Comparison of ENCODE assay signal across 10 cellular contexts in the genomic region with DNA sequence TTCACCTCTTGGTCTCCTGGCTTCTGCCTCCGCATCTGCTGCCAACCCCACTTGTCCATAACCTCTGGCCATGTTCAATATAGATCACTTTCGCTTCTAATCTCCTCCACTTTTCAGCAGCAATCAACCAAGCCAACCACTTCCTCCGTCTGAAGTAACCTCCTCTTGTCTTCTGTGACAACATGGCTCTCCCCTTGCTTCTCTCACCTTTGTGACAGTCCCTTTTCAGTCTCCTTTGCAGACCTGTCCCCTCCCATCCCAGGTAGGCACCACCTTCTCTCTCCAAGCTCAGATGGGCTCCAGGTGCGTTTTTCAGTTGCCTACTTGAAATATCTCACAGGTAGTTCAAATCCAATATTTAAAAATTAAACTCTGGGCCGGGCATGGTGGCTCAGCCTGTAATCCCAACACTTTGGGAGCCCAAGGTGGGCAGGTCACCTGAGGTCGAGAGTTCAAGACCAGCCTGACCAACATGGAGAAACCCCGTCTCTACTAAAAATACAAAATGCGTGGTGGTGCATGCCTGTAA. TPM values are rescaled to one million over a fixed set of nuclear protein-coding genes. Genes with fewer than 3 reads are reported as not detected.
DNase-seq lines count a peak whose midpoint lies in the region; ATAC-seq and TF ChIP-seq lines count a peak whose summit lies in the region.
"Had no signal": no experiment of that assay in that cellular context is flagged by ENCODE, and none has a peak within 500 bp of the region (broad histone marks: within the 10 kb centered on the region; RNA-seq: fewer than 3 reads in every experiment).

No MANE protein-coding gene starts in this region.

- H3K18ac ChIP-seq in mesendoderm (ENCODE audit: low read length) = no peak overlapping the region

- H3K79me1 ChIP-seq in mesendoderm (ENCODE audit: low read length) = no peaks in the 10 kb centered on the region

- H3K27me3 ChIP-seq in CD4-positive, alpha-beta T cell (ENCODE audit: control insufficient read depth, insufficient read depth, low read length) = no peaks in the 10 kb centered on the region
- H3K27me3 ChIP-seq in liver (ENCODE audit: control insufficient read depth in 4 of 4, insufficient read depth in 4 of 4, low read length in 3 of 4) (no peaks in the 10 kb centered on the region), mesendoderm (ENCODE audit: insufficient read depth, low read length, poor library complexity) (no peaks in the 10 kb centered on the region)

- DNase-seq in CD4-positive, alpha-beta T cell = peak in 4 of 10 experiments; percentile 20 to 36 (median 27)
- DNase-seq in GM13976 (ENCODE audit: low spot score) = peak; percentile 69
- DNase-seq in activated CD4-positive, alpha-beta memory T cell treated with anti-CD3 and anti-CD28 coated beads, Interleukin-2, amount 10 ng/mL, durations not matched to agents 7 days and 5 days = peak; percentile 66
- no peak for DNase-seq in mesendoderm
- no peak for DNase-seq in OCI-M2 (lab: John Stamatoyannopoulos, UW; ENCODE audit: unreplicated experiment)
- DNase-seq: NCI-H2171 treated with DMSO at 0.1 percent for 48 hours had no signal

- in situ Hi-C loops in GM13976 (cut with MboI; ENCODE audit: low sequenced_read_pairs, unreplicated experiment) = no loop called here

- H3K23ac ChIP-seq in mesendoderm (ENCODE audit: low read length) = no peak overlapping the region

- POLR2A ChIA-PET in CD4-positive, alpha-beta T cell (lab: Charles Lee) = interaction anchor here (1.5 to 3.3 kb wide), 3 partner anchors 12 to 31 kb away, joined by 3 to 27 read pairs (median 12); no protein-coding TSS in a partner anchor
- POLR2A ChIA-PET in activated CD4-positive, alpha-beta memory T cell treated with anti-CD3 and anti-CD28 coated beads, Interleukin-2, amount 10 ng/mL, durations not matched to agents 7 days and 5 days (lab: Charles Lee) = interaction anchor here (0.6 to 2.3 kb wide), 4 partner anchors 11 to 32 kb away, joined by 3 to 18 read pairs (median 4); no protein-coding TSS in a partner anchor

- H4K5ac ChIP-seq in mesendoderm (ENCODE audit: low read length) = no peak overlapping the region

- H2BK120ac ChIP-seq in mesendoderm (ENCODE audit: low read depth, low read length) = no peak overlapping the region

- no peak overlapping the region for H3K4ac ChIP-seq in mesendoderm (ENCODE audit: low read depth, low read length)

- TF ChIP-seq CTCF in CD4-positive, alpha-beta T cell (IDR thresholded peaks at IDR 0.05) = no peak
- no peak for TF ChIP-seq CTCF in GM13976 (IDR thresholded peaks at IDR 0.05; ENCODE audit: borderline replicate concordance, control extremely low read depth, extremely low read depth, insufficient read depth, missing control alignments)
- TF ChIP-seq CTCF in liver (IDR thresholded peaks at IDR 0.05; ENCODE audit: low read depth, low read length, missing input control) = no peak

- intact Hi-C loops in CD4-positive, alpha-beta T cell (cut with DNase I, micrococcal nuclease) = no loop called here

- peaks cover 0 to 1% (median 0%) of the 10 kb centered on the region in 4 donors for H3K36me3 ChIP-seq in liver (ENCODE audit: control insufficient read depth in 4 of 4, insufficient read depth in 3 of 4, low read depth in 1 of 4, low read length in 3 of 4)
- H3K36me3 ChIP-seq in mesendoderm (ENCODE audit: control insufficient read depth, insufficient read depth, low read length) = no peaks in the 10 kb centered on the region
- H3K36me3 ChIP-seq: thoracic aorta had no signal

- CTCF ChIA-PET in CD4-positive, alpha-beta T cell (lab: Charles Lee) = interaction anchor here (1.3 kb wide), 1 partner anchor 31 kb away, joined by 3 read pairs; no protein-coding TSS in a partner anchor
- CTCF ChIA-PET in activated CD4-positive, alpha-beta memory T cell treated with anti-CD3 and anti-CD28 coated beads, Interleukin-2, amount 10 ng/mL, durations not matched to agents 7 days and 5 days (lab: Charles Lee) = interaction anchor here (1.2 kb wide), 1 partner anchor 31 kb away, joined by 4 read pairs; no protein-coding TSS in a partner anchor

- no peak overlapping the region for H2BK5ac ChIP-seq in mesendoderm (ENCODE audit: low read length)

- H3K9ac ChIP-seq in liver (ENCODE audit: low read depth in 1 of 2, low read length in 2 of 2) (no peak overlapping the region), mesendoderm (ENCODE audit: low read length) (no peak overlapping the region)

- peak overlapping the region; percentile 72 for H3K4me3 Mint-ChIP-seq in CD4-positive, alpha-beta T cell
- peak overlapping the region; percentile 43 for H3K4me3 Mint-ChIP-seq in activated CD4-positive, alpha-beta memory T cell treated with anti-CD3 and anti-CD28 coated beads, Interleukin-2, amount 10 ng/mL, durations not matched to agents 7 days and 5 days

- no peaks in the 10 kb centered on the region for H3K9me3 ChIP-seq in CD4-positive, alpha-beta T cell (ENCODE audit: control insufficient read depth, low read length)
- no peaks in the 10 kb centered on the region for H3K9me3 ChIP-seq in liver (ENCODE audit: control insufficient read depth in 4 of 4, low read length in 3 of 4)
- H3K9me3 ChIP-seq: thoracic aorta had no signal

- no peak for TF ChIP-seq RAD21 in liver (IDR thresholded peaks at IDR 0.05)

- H3K79me2 ChIP-seq in mesendoderm (ENCODE audit: control insufficient read depth, insufficient read depth, low read length) = no peaks in the 10 kb centered on the region

- H3K4me1 ChIP-seq in liver (ENCODE audit: control insufficient read depth in 4 of 4, insufficient read depth in 4 of 4, low read length in 3 of 4) = peaks cover 6 to 52% (median 38%) of the 10 kb centered on the region in 4 donors
- H3K4me1 ChIP-seq in mesendoderm (ENCODE audit: control insufficient read depth, low read depth, low read length) = peaks cover 3% of the 10 kb centered on the region

- no peak overlapping the region for H2BK15ac ChIP-seq in mesendoderm (replicated peaks; ENCODE audit: low read depth)

- H3K4me3 ChIP-seq in liver (ENCODE audit: low read depth in 1 of 3, low read length in 3 of 3) = no peak overlapping the region
- H3K4me3 ChIP-seq in mesendoderm (ENCODE audit: low read length) = no peak overlapping the region
- H3K4me3 ChIP-seq: thoracic aorta had no signal

- peak overlapping the region; percentile 85 for H3K27ac ChIP-seq in CD4-positive, alpha-beta T cell (ENCODE audit: low read depth, low read length)
- peak overlapping the region; percentile 75 to 83 for H3K27ac ChIP-seq in liver (ENCODE audit: low read depth in 1 of 2, low read length in 2 of 2)
- no peak overlapping the region for H3K27ac ChIP-seq in mesendoderm (ENCODE audit: low read depth, low read length)
- H3K27ac ChIP-seq: thoracic aorta had no signal

- peaks cover 7% of the 10 kb centered on the region for H3K36me3 Mint-ChIP-seq in CD4-positive, alpha-beta T cell (ENCODE audit: low read depth)
- H3K36me3 Mint-ChIP-seq in activated CD4-positive, alpha-beta memory T cell treated with anti-CD3 and anti-CD28 coated beads, Interleukin-2, amount 10 ng/mL, durations not matched to agents 7 days and 5 days (ENCODE audit: low read depth) = peaks cover 26% of the 10 kb centered on the region

- peak overlapping the region; percentile 90 for H3K27ac Mint-ChIP-seq in CD4-positive, alpha-beta T cell
- H3K27ac Mint-ChIP-seq in activated CD4-positive, alpha-beta memory T cell treated with anti-CD3 and anti-CD28 coated beads, Interleukin-2, amount 10 ng/mL, durations not matched to agents 7 days and 5 days = peak overlapping the region; percentile 75

- peak; percentile 44 for ATAC-seq in CD4-positive, alpha-beta T cell (ENCODE audit: poor library complexity)
- ATAC-seq in HG02588 (IDR thresholded peaks at IDR 0.05; ENCODE audit: unreplicated experiment) = no peak

- H2AK5ac ChIP-seq in mesendoderm (ENCODE audit: low read length) = no peak overlapping the region

- H4K8ac ChIP-seq in mesendoderm (ENCODE audit: low read depth, low read length) = no peak overlapping the region

- H3K4me1 Mint-ChIP-seq in CD4-positive, alpha-beta T cell (ENCODE audit: low read depth) = peaks cover 79% of the 10 kb centered on the region
- H3K4me1 Mint-ChIP-seq in activated CD4-positive, alpha-beta memory T cell treated with anti-CD3 and anti-CD28 coated beads, Interleukin-2, amount 10 ng/mL, durations not matched to agents 7 days and 5 days = peaks cover 69% of the 10 kb centered on the region

- no peak overlapping the region for H3K4me2 ChIP-seq in mesendoderm (ENCODE audit: low read length)

- no peak overlapping the region for H3K56ac ChIP-seq in mesendoderm (ENCODE audit: low read length)

- no peaks in the 10 kb centered on the region for H3K9me3 Mint-ChIP-seq in CD4-positive, alpha-beta T cell
- H3K9me3 Mint-ChIP-seq in activated CD4-positive, alpha-beta memory T cell treated with anti-CD3 and anti-CD28 coated beads, Interleukin-2, amount 10 ng/mL, durations not matched to agents 7 days and 5 days = peaks cover 5% of the 10 kb centered on the region

- 85% methylated on average over 8 of the region's 8 CpGs for WGBS in liver
- no CpG with 5 or more reads among the region's 8 CpGs for WGBS in mesendoderm (ENCODE audit: extremely low coverage, insufficient coverage, low lambda C conversion rate)

- H3K27me3 Mint-ChIP-seq in CD4-positive, alpha-beta T cell = no peaks in the 10 kb centered on the region
- no peaks in the 10 kb centered on the region for H3K27me3 Mint-ChIP-seq in activated CD4-positive, alpha-beta memory T cell treated with anti-CD3 and anti-CD28 coated beads, Interleukin-2, amount 10 ng/mL, durations not matched to agents 7 days and 5 days

TF ChIP-seq in liver, 16 proteins besides CTCF, POLR2A, EP300 and RAD21 (continues in another document):
- no peak for TF ChIP-seq HNF4G (IDR thresholded peaks at IDR 0.05)
- TF ChIP-seq FOXA1 (IDR thresholded peaks at IDR 0.05) = no peak

RNA-seq across cellular contexts. Expression of gene PSD4, which starts 4.7 kb away (rescaled TPM):
- total RNA-seq in CD4-positive, alpha-beta T cell = 100 to 1,000 TPM in 1 of 2 experiments, 10 to 100 TPM in 1; 96.5 to 101 TPM
- total RNA-seq in activated CD4-positive, alpha-beta memory T cell treated with anti-CD3 and anti-CD28 coated beads, Interleukin-2, amount 10 ng/mL, durations not matched to agents 7 days and 5 days = 100 to 1,000 TPM; 261 to 272 TPM
- 10 to 100 TPM; 38.1 to 83.2 TPM for total RNA-seq in liver
- polyA plus RNA-seq in liver = 10 to 100 TPM; 16.4 to 30.8 TPM
- 0.87 TPM for polyA plus RNA-seq in mesendoderm (2013, experiment 1 of 2)
- polyA plus RNA-seq in mesendoderm (2013, experiment 2 of 2) = 0.90 TPM

RNA-seq across cellular contexts. Expression of gene IL1RN, which starts 41.7 kb away (rescaled TPM):
- under 1 TPM; 0.31 to 0.58 TPM for total RNA-seq in CD4-positive, alpha-beta T cell
- 1 to 10 TPM; 2.6 to 3.3 TPM for total RNA-seq in activated CD4-positive, alpha-beta memory T cell treated with anti-CD3 and anti-CD28 coated beads, Interleukin-2, amount 10 ng/mL, durations not matched to agents 7 days and 5 days
- total RNA-seq in liver = 10 to 100 TPM in 1 of 2 donors, 1 to 10 TPM in 1; 3.9 to 23.1 TPM
- polyA plus RNA-seq in liver = 100 to 1,000 TPM in 1 of 2 donors, 10 to 100 TPM in 1; 28.5 to 121 TPM
- polyA plus RNA-seq in mesendoderm (2013, experiment 1 of 2) = 0.03 TPM
- 0.06 TPM for polyA plus RNA-seq in mesendoderm (2013, experiment 2 of 2)
- polyA plus RNA-seq: neural cell had no signal

Comparison
In these comparisons a context has a peak if more than half of its experiments do, and no peak if none do; other contexts are left out.
1. DNase-seq: peak in GM13976 (single experiment) and activated CD4-positive, alpha-beta memory T cell treated with anti-CD3 and anti-CD28 coated beads, Interleukin-2, amount 10 ng/mL, durations not matched to agents 7 days and 5 days (single experiment); none in mesendoderm (single experiment) and OCI-M2 (single experiment).